13 cellular contexts compared by ENCODE assay signal in genomic region chr3:177102526-177102925, GRCh38.
DNase-seq lines count a peak whose midpoint lies in the region; ATAC-seq and TF ChIP-seq lines count a peak whose summit lies in the region.
"Had no signal": no experiment of that assay in that cellular context is flagged by ENCODE, and none has a peak within 500 bp of the region (broad histone marks: within the 10 kb centered on the region; RNA-seq: fewer than 3 reads in every experiment).

No MANE protein-coding gene starts in this region.

- H4K8ac ChIP-seq in mesenchymal stem cell (ENCODE audit: low read length): no peak overlapping the region

- TF ChIP-seq CTCF in GM23338 (conservative IDR thresholded peaks at IDR 0.05; ENCODE audit: low read depth in 2 of 2) (no peak), choroid plexus epithelial cell (conservative IDR thresholded peaks at IDR 0.05; ENCODE audit: low read depth, low read length) (no peak)

- H3K18ac ChIP-seq in mesenchymal stem cell (ENCODE audit: low read depth in 1 of 2, low read length in 2 of 2): no peak overlapping the region

- H3K4me3 Mint-ChIP-seq in GM23338: no peak overlapping the region

- H3K4me2 ChIP-seq in GM23338 (no peak overlapping the region), mesenchymal stem cell (ENCODE audit: low read length, poor library complexity, severe bottlenecking) (no peak overlapping the region)

- no peak overlapping the region for H2BK12ac ChIP-seq in mesenchymal stem cell (ENCODE audit: low read length in 2 of 2)

- ATAC-seq in GM23338 (no peak), HG03342 (IDR thresholded peaks at IDR 0.05; ENCODE audit: unreplicated experiment) (no peak)

- no peak overlapping the region for H3K23ac ChIP-seq in mesenchymal stem cell (ENCODE audit: low read length in 2 of 2)

- 38% methylated on average over 3 of the region's 3 CpGs for WGBS in mesenchymal stem cell

- H4K91ac ChIP-seq in mesenchymal stem cell (ENCODE audit: low read length): no peak overlapping the region

- no peak overlapping the region for H2BK15ac ChIP-seq in mesenchymal stem cell (ENCODE audit: low read depth, poor library complexity, severe bottlenecking)

- H4K20me1 ChIP-seq in GM23338 (replicated peaks; ENCODE audit: insufficient read depth): peaks cover 65% of the 10 kb centered on the region

- H2AK5ac ChIP-seq in mesenchymal stem cell (ENCODE audit: low read length, severe bottlenecking): no peak overlapping the region

- peaks cover 40% of the 10 kb centered on the region for H3K4me1 Mint-ChIP-seq in GM23338

- no peak overlapping the region for H2AFZ ChIP-seq in GM23338
- no peak overlapping the region for H2AFZ ChIP-seq in mesenchymal stem cell (ENCODE audit: low read depth, low read length)

- H3K4ac ChIP-seq in mesenchymal stem cell (ENCODE audit: low read depth in 1 of 2, low read length in 2 of 2): no peak overlapping the region

- DNase-seq in AG08396 (ENCODE audit: low spot score): peak; percentile 17
- DNase-seq in GM23338 (ENCODE audit: low spot score): no peak
- peak; percentile 81 for DNase-seq in choroid plexus epithelial cell (ENCODE audit: low read depth)
- DNase-seq in mesenchymal stem cell: peak; percentile 45
- no peak for DNase-seq in NCI-H1930 (lab: John Stamatoyannopoulos, UW)
- no peak for DNase-seq in NCI-H2107 (lab: John Stamatoyannopoulos, UW)
- no peak for DNase-seq in cerebellum (ENCODE audit: low spot score)
- DNase-seq: effector CD8-positive, alpha-beta T cell; NCI-H1092; NCI-H748 treated with DMSO at 0.1 percent for 48 hours; SHP77 treated with DMSO at 0.1 percent for 48 hours had no signal

- no peaks in the 10 kb centered on the region for H3F3A ChIP-seq in GM23338 (replicated peaks; ENCODE audit: low read depth)

- H3K79me1 ChIP-seq in mesenchymal stem cell (replicated peaks; ENCODE audit: low read length, poor library complexity, severe bottlenecking): peaks cover 8% of the 10 kb centered on the region

- H3K27ac ChIP-seq in GM23338 (ENCODE audit: low read depth) (no peak overlapping the region), mesenchymal stem cell (ENCODE audit: low read length, poor library complexity, severe bottlenecking) (no peak overlapping the region)
- H3K27ac ChIP-seq: C4-2B had no signal

- H3K79me2 ChIP-seq in GM23338 (replicated peaks; ENCODE audit: insufficient read depth): peaks cover 100% of the 10 kb centered on the region

- no peak overlapping the region for H3K9ac ChIP-seq in mesenchymal stem cell (ENCODE audit: low read length)

- H3K36me3 ChIP-seq in GM23338 (ENCODE audit: insufficient read depth): no peaks in the 10 kb centered on the region
- peaks cover 0 to 3% of the 10 kb centered on the region in 2 experiments for H3K36me3 ChIP-seq in mesenchymal stem cell (ENCODE audit: control insufficient read depth in 1 of 2, insufficient read depth in 2 of 2, low read depth in 1 of 2, low read length in 2 of 2)

- H3K27me3 Mint-ChIP-seq in GM23338 (ENCODE audit: insufficient read depth, low read depth, poor library complexity): peaks cover 2% of the 10 kb centered on the region

- peak overlapping the region; percentile 13 for H3K27ac Mint-ChIP-seq in GM23338

- no peaks in the 10 kb centered on the region for H3K9me2 ChIP-seq in GM23338 (ENCODE audit: insufficient read depth)

- peaks cover 54% of the 10 kb centered on the region for H3K4me1 ChIP-seq in GM23338 (ENCODE audit: insufficient read depth)
- peaks cover 8% of the 10 kb centered on the region for H3K4me1 ChIP-seq in mesenchymal stem cell (ENCODE audit: control insufficient read depth, insufficient read depth, low read depth, low read length)

- H3K9me3 Mint-ChIP-seq in GM23338: no peaks in the 10 kb centered on the region

- no peak overlapping the region for H2BK120ac ChIP-seq in mesenchymal stem cell (ENCODE audit: low read depth, low read length)

- no peaks in the 10 kb centered on the region for H3K9me3 ChIP-seq in mesenchymal stem cell (ENCODE audit: control insufficient read depth, low read length)

- H3K14ac ChIP-seq in mesenchymal stem cell (ENCODE audit: low read length in 2 of 2): no peak overlapping the region

- H3K27me3 ChIP-seq in GM23338 (ENCODE audit: insufficient read depth) (no peaks in the 10 kb centered on the region), mesenchymal stem cell (ENCODE audit: control insufficient read depth in 1 of 2, insufficient read depth in 1 of 2, low read length in 2 of 2) (no peaks in the 10 kb centered on the region)

- H3K4me3 ChIP-seq in GM23338 (no peak overlapping the region), choroid plexus epithelial cell (ENCODE audit: low read depth, low read length) (no peak overlapping the region), mesenchymal stem cell (ENCODE audit: insufficient read depth in 1 of 2, low read depth in 1 of 2, low read length in 2 of 2) (no peak overlapping the region)

- H2BK5ac ChIP-seq in mesenchymal stem cell (ENCODE audit: low read depth, low read length, poor library complexity, severe bottlenecking): no peak overlapping the region

- peaks cover 5% of the 10 kb centered on the region; the same call in 2 of the 3 replicates for H3K36me3 Mint-ChIP-seq in GM23338 (ENCODE audit: low read depth)

TF ChIP-seq in GM23338, 12 proteins besides CTCF, POLR2A, EP300 and RAD21 (continues in another document):
- TF ChIP-seq REST (IDR thresholded peaks at IDR 0.05; ENCODE audit: unreplicated experiment): no peak
- TF ChIP-seq ETS1 (IDR thresholded peaks at IDR 0.05): no peak
- TF ChIP-seq STAT1 (IDR thresholded peaks at IDR 0.05; ENCODE audit: unreplicated experiment): no peak
- no peak for TF ChIP-seq POLR2AphosphoS5 (IDR thresholded peaks at IDR 0.05; ENCODE audit: low read depth)
- no peak for TF ChIP-seq CREB1 (CRISPR knock-in tag; IDR thresholded peaks at IDR 0.05; ENCODE audit: low read depth)
- TF ChIP-seq NANOG (IDR thresholded peaks at IDR 0.05; ENCODE audit: borderline replicate concordance): no peak
- no peak for TF ChIP-seq ZNF331 (CRISPR knock-in tag; IDR thresholded peaks at IDR 0.05; ENCODE audit: low read depth)
- TF ChIP-seq JUNB (IDR thresholded peaks at IDR 0.05; ENCODE audit: unreplicated experiment): no peak
- no peak for TF ChIP-seq EZH2phosphoT487 (IDR thresholded peaks at IDR 0.05; ENCODE audit: unreplicated experiment)
- no peak for TF ChIP-seq EZH2 (IDR thresholded peaks at IDR 0.05; ENCODE audit: low read depth, unreplicated experiment)
- no peak for TF ChIP-seq ZNF114 (CRISPR knock-in tag; IDR thresholded peaks at IDR 0.05)

Comparison
In these comparisons a context has a peak if more than half of its experiments do, and no peak if none do; other contexts are left out.
1. DNase-seq: peak in AG08396 (single experiment), choroid plexus epithelial cell (single experiment) and mesenchymal stem cell (single experiment); none in GM23338 (single experiment), NCI-H1930 (0 of 2), NCI-H2107 (single experiment) and cerebellum (single experiment).